ENCODE assay signal across 11 cellular contexts in the genomic region with DNA sequence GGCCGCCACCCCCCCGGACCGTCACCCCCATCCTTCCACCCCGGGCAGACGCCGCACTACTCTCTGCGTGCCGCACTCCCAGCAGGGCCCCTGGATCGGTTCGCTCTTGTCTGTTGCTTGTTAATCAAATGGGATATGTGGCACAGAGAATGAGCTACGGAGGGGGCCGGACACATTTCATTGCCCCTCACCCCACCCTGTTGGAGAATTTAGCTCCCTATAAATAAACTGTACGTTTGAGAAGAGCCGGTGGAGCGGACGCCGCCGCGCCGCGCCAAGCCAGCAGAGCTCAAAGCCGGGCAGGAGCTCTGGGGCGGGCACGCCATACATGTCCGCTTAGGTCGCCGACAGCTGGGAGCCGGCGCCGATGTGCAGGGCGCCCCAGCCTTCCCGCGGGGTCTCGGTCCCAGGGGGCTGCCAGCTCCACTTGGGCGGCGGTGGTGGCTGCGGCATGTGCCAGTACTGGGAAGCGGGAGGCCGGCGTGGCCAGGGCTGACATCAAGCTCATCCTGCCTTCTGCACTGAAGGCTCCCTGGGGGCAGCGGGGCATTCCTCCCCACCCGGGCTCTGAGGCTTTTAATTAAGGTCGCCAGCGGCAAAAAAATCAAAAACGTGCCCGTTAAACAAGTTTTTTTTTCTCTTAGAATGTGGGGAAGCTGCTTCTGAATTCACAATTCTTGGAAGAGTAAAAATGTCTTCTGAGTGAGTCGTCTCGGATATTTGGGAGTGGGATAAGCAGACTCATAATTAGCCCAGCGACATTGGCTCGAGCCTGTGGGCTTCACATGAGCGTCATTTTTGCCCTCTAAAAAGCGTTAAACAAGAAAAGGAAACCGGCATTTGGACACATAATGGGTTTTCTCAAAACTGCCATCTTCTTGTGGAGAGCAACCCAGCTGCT. TPM values are rescaled to one million over a fixed set of nuclear protein-coding genes. Genes with fewer than 3 reads are reported as not detected.
DNase-seq lines count a peak whose midpoint lies in the region; ATAC-seq and TF ChIP-seq lines count a peak whose summit lies in the region.
"Had no signal": no experiment of that assay in that cellular context is flagged by ENCODE, and none has a peak within 500 bp of the region (broad histone marks: within the 10 kb centered on the region; RNA-seq: fewer than 3 reads in every experiment).

No MANE protein-coding gene starts in this region.

- in situ Hi-C loops in ACHN (cut with HindIII; ENCODE audit: low pct_ligation_motif_present, low pct_unique_long_range_greater_than_20kb, low sequenced_read_pairs): no loop called here

- peak overlapping the region; percentile 86 for H3K4me3 Mint-ChIP-seq in glutamatergic neuron (ENCODE audit: unreplicated experiment)

- H3K27me3 ChIP-seq in ovary: no peaks in the 10 kb centered on the region

- ATAC-seq in GM21526 (IDR thresholded peaks at IDR 0.05; ENCODE audit: low FRiP score, unreplicated experiment) (no peak), HG03108 (IDR thresholded peaks at IDR 0.05; ENCODE audit: unreplicated experiment) (no peak)
- ATAC-seq: effector memory CD8-positive, alpha-beta T cell had no signal

- peak; percentile 57 for DNase-seq in NCI-H69 (lab: John Stamatoyannopoulos, UW)
- peak; percentile 43 for DNase-seq in glutamatergic neuron
- peak in 2 of 5 donors; percentile 20 to 31 for DNase-seq in ovary
- no peak for DNase-seq in DMS153 treated with DMSO at 0.1 percent for 48 hours (lab: John Stamatoyannopoulos, UW; ENCODE audit: unreplicated experiment)
- no peak for DNase-seq in ACHN
- DNase-seq: effector memory CD8-positive, alpha-beta T cell; T-helper 2 cell had no signal

- H3K9me3 Mint-ChIP-seq in glutamatergic neuron (ENCODE audit: unreplicated experiment): peaks cover 5% of the 10 kb centered on the region
- H3K9me3 Mint-ChIP-seq: effector memory CD8-positive, alpha-beta T cell had no signal

- TF ChIP-seq POLR2A in ovary (IDR thresholded peaks at IDR 0.05): no peak

- H3K4me1 ChIP-seq in ES-I3 (ENCODE audit: insufficient read depth, low read length): no peaks in the 10 kb centered on the region
- peaks cover 2% of the 10 kb centered on the region for H3K4me1 ChIP-seq in ovary (ENCODE audit: insufficient read depth)

- TF ChIP-seq EP300 in ovary (IDR thresholded peaks at IDR 0.05): no peak

- WGBS in ovary, 3 donors: 29 to 41% (median 36%) methylated on average over 52 to 53 of the region's 53 CpGs

- intact Hi-C loops in ovary (cut with DNase I): no loop called here

- no peaks in the 10 kb centered on the region for H3K36me3 ChIP-seq in ES-I3 (ENCODE audit: insufficient read depth, low read length)
- H3K36me3 ChIP-seq in ovary: no peaks in the 10 kb centered on the region

- peak overlapping the region; percentile 28 for H3K4me3 ChIP-seq in ovary

- TF ChIP-seq CTCF in glutamatergic neuron (IDR thresholded peaks at IDR 0.05; ENCODE audit: partially characterized antibody, unreplicated experiment) (no peak), ovary (IDR thresholded peaks at IDR 0.05) (no peak)

- H3K27ac ChIP-seq in ovary: no peak overlapping the region

- H3K9me3 ChIP-seq in ES-I3 (ENCODE audit: control insufficient read depth, insufficient read depth, low read length) (peaks cover 3% of the 10 kb centered on the region; the same call in 1 of the 2 replicates), ovary (no peaks in the 10 kb centered on the region)

- peak overlapping the region; percentile 46; the same call in 1 of the 2 replicates for H3K9ac ChIP-seq in ES-I3 (ENCODE audit: low read depth, low read length)

- H3K4me1 Mint-ChIP-seq in glutamatergic neuron (ENCODE audit: low read depth, unreplicated experiment): peaks cover 5% of the 10 kb centered on the region

- H3K27ac Mint-ChIP-seq in glutamatergic neuron (ENCODE audit: unreplicated experiment): no peak overlapping the region
- H3K27ac Mint-ChIP-seq: effector memory CD8-positive, alpha-beta T cell had no signal

- no peaks in the 10 kb centered on the region for H3K36me3 Mint-ChIP-seq in glutamatergic neuron (ENCODE audit: unreplicated experiment)

- H3K27me3 Mint-ChIP-seq in glutamatergic neuron (ENCODE audit: unreplicated experiment): peaks cover 11% of the 10 kb centered on the region

RNA-seq across cellular contexts. Expression of gene PCDH19, which starts 1.1 kb away (rescaled TPM):
- 4.1 TPM for total RNA-seq in glutamatergic neuron (ENCODE audit: unreplicated experiment)
- total RNA-seq in ovary: 1 to 10 TPM; 1.2 to 4.4 (median 3.2) TPM
- polyA plus RNA-seq in ovary: 1 to 10 TPM; 1.7 to 2.6 TPM
- polyA plus RNA-seq: keratinocyte had no signal

Comparison
In these comparisons a context has a peak if more than half of its experiments do, and no peak if none do; other contexts are left out.
1. DNase-seq: peak in NCI-H69 (single experiment) and glutamatergic neuron (single experiment); none in DMS153 treated with DMSO at 0.1 percent for 48 hours (single experiment) and ACHN (single experiment).